In the genomic region with DNA sequence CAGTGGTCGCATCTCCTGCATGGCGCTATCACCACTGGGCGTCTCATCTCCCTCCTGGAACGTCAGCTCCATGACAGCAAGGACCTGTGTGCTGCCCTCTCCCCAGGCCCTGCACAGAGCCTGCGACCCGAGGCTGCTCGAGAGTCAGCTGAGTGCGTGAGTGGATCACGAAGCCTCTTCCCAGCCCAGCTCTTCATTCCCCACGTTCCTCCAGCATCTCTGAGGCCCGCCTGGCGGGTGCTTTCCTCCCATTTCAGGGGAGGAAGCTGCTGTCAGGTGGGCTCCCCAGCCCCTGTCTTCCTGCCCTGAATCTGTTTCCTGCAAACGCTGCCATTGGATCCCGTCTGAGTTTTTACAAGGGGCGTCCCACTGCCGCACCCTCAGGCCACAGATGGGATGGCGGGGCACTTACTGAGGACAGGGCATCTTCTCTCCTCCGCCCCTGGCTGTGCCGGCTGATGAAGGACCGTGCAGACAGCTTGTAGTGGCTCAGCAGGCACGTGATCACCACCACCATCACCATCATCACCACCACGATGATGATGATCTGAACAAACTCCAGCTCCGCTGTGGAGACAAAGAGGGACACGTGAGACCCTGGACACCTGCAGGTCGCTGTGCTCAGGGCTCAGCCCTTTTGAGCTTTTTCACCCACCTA, we compare ENCODE assay signal across 11 cellular contexts. TPM values are rescaled to one million over a fixed set of nuclear protein-coding genes. Genes with fewer than 3 reads are reported as not detected.
A peak's percentile ranks its signal among the peaks of the same experiment; 100 is the strongest.
DNase-seq lines count a peak whose midpoint lies in the region; ATAC-seq and TF ChIP-seq lines count a peak whose summit lies in the region.
"Had no signal": no experiment of that assay in that cellular context is flagged by ENCODE, and none has a peak within 500 bp of the region (broad histone marks: within the 10 kb centered on the region; RNA-seq: fewer than 3 reads in every experiment).

No MANE protein-coding gene starts in this region.

- no peaks in the 10 kb centered on the region for H3K79me1 ChIP-seq in H9 (ENCODE audit: insufficient read depth, low read depth, low read length, poor library complexity, severe bottlenecking)

- no peak overlapping the region for H3K27ac ChIP-seq in CD4-positive, CD25-positive, alpha-beta regulatory T cell (ENCODE audit: insufficient read depth, low read length, poor library complexity, severe bottlenecking)
- no peak overlapping the region for H3K27ac ChIP-seq in H9 (ENCODE audit: insufficient read length, low read depth, low read length)

- H2BK15ac ChIP-seq in H9 (ENCODE audit: low read depth, low read length): no peak overlapping the region

- H4K8ac ChIP-seq in H9 (replicated peaks; ENCODE audit: insufficient read length, low read depth, low read length): no peak overlapping the region

- peak overlapping the region; percentile 11 to 85 (median 78) for H3K27ac Mint-ChIP-seq in CD4-positive, CD25-positive, alpha-beta regulatory T cell
- H3K27ac Mint-ChIP-seq in H9 (peak overlapping the region in 1 of 3 experiments; percentile 86; a peak in 3 of 7 replicates), glutamatergic neuron (ENCODE audit: unreplicated experiment) (no peak overlapping the region), osteocyte (ENCODE audit: unreplicated experiment) (no peak overlapping the region)

- H2BK120ac ChIP-seq in H9 (ENCODE audit: low read depth, low read length, poor library complexity, severe bottlenecking): no peak overlapping the region

- H4K20me1 ChIP-seq in H9 (ENCODE audit: control insufficient read depth, insufficient read depth, insufficient read length): no peaks in the 10 kb centered on the region

- H3K4me1 Mint-ChIP-seq in CD4-positive, CD25-positive, alpha-beta regulatory T cell: peaks cover 0 to 32% (median 10%) of the 10 kb centered on the region in 4 donors
- peaks cover 30 to 32% of the 10 kb centered on the region in 2 experiments for H3K4me1 Mint-ChIP-seq in H9
- peaks cover 8% of the 10 kb centered on the region for H3K4me1 Mint-ChIP-seq in glutamatergic neuron (ENCODE audit: low read depth, unreplicated experiment)
- H3K4me1 Mint-ChIP-seq in osteocyte (ENCODE audit: unreplicated experiment): peaks cover 1% of the 10 kb centered on the region

- no peak for TF ChIP-seq CTCF in H9 (conservative IDR thresholded peaks at IDR 0.05)
- TF ChIP-seq CTCF in glutamatergic neuron (IDR thresholded peaks at IDR 0.05; ENCODE audit: partially characterized antibody, unreplicated experiment): no peak
- TF ChIP-seq CTCF in osteocyte (IDR thresholded peaks at IDR 0.05): no peak

- no peaks in the 10 kb centered on the region for H3K36me3 ChIP-seq in CD4-positive, CD25-positive, alpha-beta regulatory T cell (ENCODE audit: control insufficient read depth, insufficient read depth, low read length)
- H3K36me3 ChIP-seq in MG63: no peaks in the 10 kb centered on the region

- H3K14ac ChIP-seq in H9 (ENCODE audit: insufficient read depth, low read length): no peak overlapping the region

- no peaks in the 10 kb centered on the region for H3K23me2 ChIP-seq in H9 (ENCODE audit: insufficient read length, low read depth, low read length, poor library complexity, severe bottlenecking)

- no peak overlapping the region for H3K4ac ChIP-seq in H9 (ENCODE audit: low read depth, low read length)

- H3T11ph ChIP-seq in H9 (ENCODE audit: low read length): no peak overlapping the region

- no peak overlapping the region for H3K4me3 ChIP-seq in CD4-positive, CD25-positive, alpha-beta regulatory T cell (ENCODE audit: low read depth, low read length)
- no peak overlapping the region for H3K4me3 ChIP-seq in MG63

- no peak overlapping the region for H2BK5ac ChIP-seq in H9 (ENCODE audit: insufficient read length, low read length)

- no peak overlapping the region for H3K4me2 ChIP-seq in H9 (ENCODE audit: insufficient read depth, insufficient read length, low read length)

- no CpG with 5 or more reads among the region's 25 CpGs for WGBS in H9 (ENCODE audit: extremely low coverage, insufficient read length, low lambda C conversion rate)

- no peak overlapping the region for H3K4me3 Mint-ChIP-seq in CD4-positive, CD25-positive, alpha-beta regulatory T cell
- H3K4me3 Mint-ChIP-seq in H9: no peak overlapping the region
- H3K4me3 Mint-ChIP-seq in glutamatergic neuron (ENCODE audit: unreplicated experiment): no peak overlapping the region
- H3K4me3 Mint-ChIP-seq in osteocyte (ENCODE audit: unreplicated experiment): no peak overlapping the region

- H4K91ac ChIP-seq in H9 (ENCODE audit: insufficient read length, low read depth, low read length): no peak overlapping the region

- H3K23ac ChIP-seq in H9 (ENCODE audit: insufficient read length, low read depth, low read length): no peak overlapping the region

- H2AK5ac ChIP-seq in H9 (ENCODE audit: insufficient read length, low read length): no peak overlapping the region

- no peak overlapping the region for H3K18ac ChIP-seq in H9 (ENCODE audit: insufficient read length, low read depth, low read length)

- peaks cover 4% of the 10 kb centered on the region; the same call in 1 of the 2 replicates for H3K79me2 ChIP-seq in H9 (ENCODE audit: insufficient read depth, low read length)

- H3K27me3 ChIP-seq in CD4-positive, CD25-positive, alpha-beta regulatory T cell (ENCODE audit: control insufficient read depth, insufficient read depth, low read length): no peaks in the 10 kb centered on the region
- H3K27me3 ChIP-seq in H9 (ENCODE audit: insufficient read depth, low read length) (no peaks in the 10 kb centered on the region), MG63 (no peaks in the 10 kb centered on the region)

- ATAC-seq in CD4-positive, CD25-positive, alpha-beta regulatory T cell (ENCODE audit: low read depth in 2 of 2): no peak
- ATAC-seq in GM21576 (IDR thresholded peaks at IDR 0.05; ENCODE audit: unreplicated experiment): no peak
- ATAC-seq: PC-3 had no signal

- H3K9me3 ChIP-seq in CD4-positive, CD25-positive, alpha-beta regulatory T cell (ENCODE audit: control insufficient read depth in 2 of 2, low read length in 2 of 2): no peaks in the 10 kb centered on the region
- H3K9me3 ChIP-seq in H9 (ENCODE audit: control insufficient read depth, low read depth, low read length) (no peaks in the 10 kb centered on the region), MG63 (no peaks in the 10 kb centered on the region)
- H3K9me3 ChIP-seq: Caco-2 had no signal

- H3K9ac ChIP-seq in H9 (ENCODE audit: extremely low read depth, insufficient read length, low read length): no peak overlapping the region

- peaks cover 12% of the 10 kb centered on the region for H3K4me1 ChIP-seq in CD4-positive, CD25-positive, alpha-beta regulatory T cell (ENCODE audit: control insufficient read depth, insufficient read depth, low read length, poor library complexity, severe bottlenecking)
- H3K4me1 ChIP-seq in H9 (ENCODE audit: insufficient read depth, low read length): no peaks in the 10 kb centered on the region
- H3K4me1 ChIP-seq: Caco-2 had no signal

- no peak overlapping the region for H2BK20ac ChIP-seq in H9 (ENCODE audit: low read depth, low read length, poor library complexity, severe bottlenecking)

- H3K36me3 Mint-ChIP-seq in CD4-positive, CD25-positive, alpha-beta regulatory T cell: peaks cover 3% of the 10 kb centered on the region
- H3K36me3 Mint-ChIP-seq in H9 (ENCODE audit: insufficient read depth in 1 of 3, low read depth in 3 of 3) (peaks cover 14 to 27% (median 22%) of the 10 kb centered on the region in 3 experiments), glutamatergic neuron (ENCODE audit: unreplicated experiment) (no peaks in the 10 kb centered on the region), osteocyte (ENCODE audit: unreplicated experiment) (peaks cover 21% of the 10 kb centered on the region)

- H4K5ac ChIP-seq in H9 (ENCODE audit: insufficient read length, low read depth, low read length): no peak overlapping the region

- H3K27me3 Mint-ChIP-seq in CD4-positive, CD25-positive, alpha-beta regulatory T cell: no peaks in the 10 kb centered on the region
- H3K27me3 Mint-ChIP-seq in H9 (ENCODE audit: low read depth) (no peaks in the 10 kb centered on the region), glutamatergic neuron (ENCODE audit: unreplicated experiment) (peaks cover 4% of the 10 kb centered on the region), osteocyte (ENCODE audit: unreplicated experiment) (no peaks in the 10 kb centered on the region)

- H3K56ac ChIP-seq in H9 (ENCODE audit: insufficient read length, low read depth, low read length): no peak overlapping the region

- no peak for DNase-seq in CD4-positive, CD25-positive, alpha-beta regulatory T cell
- DNase-seq in H9 (peak; percentile 24), glutamatergic neuron (peak; percentile 20), osteocyte (ENCODE audit: extremely low spot score, unreplicated experiment) (peak; percentile 78), NCI-H1048 (lab: John Stamatoyannopoulos, UW) (no peak), MG63 (no peak), DMS79 treated with DMSO at 0.1 percent for 48 hours (lab: John Stamatoyannopoulos, UW) (no peak)
- DNase-seq: NCI-H2227 treated with DMSO at 0.1 percent for 48 hours, PC-3 had no signal

- no peak overlapping the region for H2AFZ ChIP-seq in H9 (ENCODE audit: low read length)

- peaks cover 0 to 1% (median 0%) of the 10 kb centered on the region in 7 donors for H3K9me3 Mint-ChIP-seq in CD4-positive, CD25-positive, alpha-beta regulatory T cell
- H3K9me3 Mint-ChIP-seq in H9 (no peaks in the 10 kb centered on the region), glutamatergic neuron (ENCODE audit: unreplicated experiment) (peaks cover 7% of the 10 kb centered on the region), osteocyte (ENCODE audit: unreplicated experiment) (no peaks in the 10 kb centered on the region)

- H2BK12ac ChIP-seq in H9 (ENCODE audit: insufficient read length, low read depth, low read length): no peak overlapping the region

RNA-seq across cellular contexts. Expression of gene ZBP1, which starts 39.0 kb away (rescaled TPM):
- total RNA-seq in CD4-positive, CD25-positive, alpha-beta regulatory T cell: 67.0 TPM
- 10 to 100 TPM; 12.4 to 33.1 (median 20.3) TPM for polyA plus RNA-seq in CD4-positive, CD25-positive, alpha-beta regulatory T cell
- total RNA-seq in H9 (2021): not detected in 2 replicates
- total RNA-seq in glutamatergic neuron (ENCODE audit: unreplicated experiment): not detected
- total RNA-seq in osteocyte: not detected in 2 replicates
- total RNA-seq in MG63 (2014; rRNA removed; shearing (Covaris generic); ENCODE audit: low replicate concordance): not detected in 2 replicates
- total RNA-seq: Caco-2, PC-3 had no signal

RNA-seq across cellular contexts. Expression of gene PMEPA1, which starts 50.6 kb away (rescaled TPM):
- 4.0 TPM for total RNA-seq in CD4-positive, CD25-positive, alpha-beta regulatory T cell
- 1 to 10 TPM in 1 of 4 donors, under 1 TPM in 3; 0.36 to 1.1 (median 0.62) TPM for polyA plus RNA-seq in CD4-positive, CD25-positive, alpha-beta regulatory T cell
- total RNA-seq in H9 (2021) (34.6 and 35.7 TPM in 2 replicates), glutamatergic neuron (ENCODE audit: unreplicated experiment) (14.4 TPM), osteocyte (24.1 and 28.2 TPM in 2 replicates)
- 3.3 and 3.4 TPM in 2 replicates for total RNA-seq in MG63 (2014; rRNA removed; shearing (Covaris generic); ENCODE audit: low replicate concordance)

Comparison
In these comparisons a context has a peak if more than half of its experiments do, and no peak if none do; other contexts are left out.
1. DNase-seq: peak in H9 (single experiment), glutamatergic neuron (single experiment) and osteocyte (single experiment); none in CD4-positive, CD25-positive, alpha-beta regulatory T cell (0 of 3), NCI-H1048 (single experiment), MG63 (single experiment) and DMS79 treated with DMSO at 0.1 percent for 48 hours (single experiment).
2. H3K27ac Mint-ChIP-seq: peak in CD4-positive, CD25-positive, alpha-beta regulatory T cell (3 of 3); none in glutamatergic neuron (single experiment) and osteocyte (single experiment).
3. RNA of gene ZBP1, which starts 39.0 kb away (total RNA-seq): 67.0 TPM in CD4-positive, CD25-positive, alpha-beta regulatory T cell (single experiment); not detected in H9, not detected in glutamatergic neuron (single experiment), not detected in osteocyte and not detected in MG63; every median in the first group is over 10 times any median in the second.